ENCODE assay signal across 8 cellular contexts in genomic region chr15:93088200-93088980, GRCh38. TPM values are rescaled to one million over a fixed set of nuclear protein-coding genes. Genes with fewer than 3 reads are reported as not detected.
DNase-seq lines count a peak whose midpoint lies in the region; ATAC-seq, FAIRE-seq and TF ChIP-seq lines count a peak whose summit lies in the region.

No MANE protein-coding gene starts in this region.

- no peak overlapping the region for H2AFZ ChIP-seq in smooth muscle cell (ENCODE audit: low read depth)

- CTCF ChIA-PET in A549 (lab: Yijun Ruan, JAX): interaction anchor here (0.6 to 3.3 kb wide), 45 partner anchors 11 to 1777 kb away, joined by 3 to 51 read pairs (median 5); no protein-coding TSS in a partner anchor

- no peaks in the 10 kb centered on the region for H3F3A ChIP-seq in smooth muscle cell (ENCODE audit: low read depth)

- H3K27me3 ChIP-seq in iPS DF 6.9 (ENCODE audit: control insufficient read depth, insufficient read depth, low read length): peaks cover 27% of the 10 kb centered on the region
- peaks cover 96% of the 10 kb centered on the region for H3K27me3 ChIP-seq in smooth muscle cell (ENCODE audit: low read depth)

- no peak for TF ChIP-seq POLR2A in A549 (IDR thresholded peaks at IDR 0.05; ENCODE audit: low read length)

- H3K4me3 ChIP-seq in A549 (peak overlapping the region; percentile 45), LNCaP clone FGC (ENCODE audit: low read depth, low read length) (0 out of 2 replicates have a peak overlapping the region, but pooled peaks have one; percentile 12), iPS DF 6.9 (ENCODE audit: low read length) (peak overlapping the region; percentile 29; the same call in 1 of the 2 replicates), smooth muscle cell (peak overlapping the region; percentile 42)

- H3K27ac ChIP-seq in A549: peak overlapping the region; percentile 9 to 15; a peak in 3 of 6 replicates
- H3K27ac ChIP-seq in iPS DF 6.9 (ENCODE audit: low read length): no peak overlapping the region
- no peak overlapping the region for H3K27ac ChIP-seq in smooth muscle cell (ENCODE audit: low read depth)

- peak; percentile 52 to 79 for ATAC-seq in A549
- ATAC-seq in GM18907 (IDR thresholded peaks at IDR 0.05; ENCODE audit: unreplicated experiment): peak; percentile 30
- peak; percentile 64 to 76 for ATAC-seq in activated naive CD4-positive, alpha-beta T cell treated with anti-CD3 and anti-CD28 coated beads, Interleukin-2, amount 50 U/mL, for 72 hours
- no peak for ATAC-seq in HG03439 (IDR thresholded peaks at IDR 0.05; ENCODE audit: unreplicated experiment)

- DNase-seq in A549 (ENCODE audit: low read depth in 1 of 2, low spot score in 1 of 2) (peak; percentile 31 to 55), LNCaP clone FGC (ENCODE audit: low read depth) (no peak), iPS DF 6.9 (ENCODE audit: low read depth, low spot score) (no peak), smooth muscle cell (lab: John Stamatoyannopoulos, UW; ENCODE audit: unreplicated experiment) (no peak), NCI-H1048 (lab: John Stamatoyannopoulos, UW) (no peak)
- DNase-seq in activated naive CD4-positive, alpha-beta T cell treated with anti-CD3 and anti-CD28 coated beads, Interleukin-2, amount 50 U/mL, for 72 hours (ENCODE audit: low spot score in 2 of 2): peak in 1 of 2 donors; percentile 21

- H3K36me3 ChIP-seq in iPS DF 6.9 (ENCODE audit: control insufficient read depth, insufficient read depth, low read length): no peaks in the 10 kb centered on the region
- H3K36me3 ChIP-seq in smooth muscle cell (ENCODE audit: low read depth): no peaks in the 10 kb centered on the region

- H3K27ac Mint-ChIP-seq in activated naive CD4-positive, alpha-beta T cell treated with anti-CD3 and anti-CD28 coated beads, Interleukin-2, amount 50 U/mL, for 72 hours: no peak overlapping the region

- no peak for TF ChIP-seq EP300 in A549 (IDR thresholded peaks at IDR 0.05)

- no peaks in the 10 kb centered on the region for H3K79me2 ChIP-seq in smooth muscle cell (ENCODE audit: low read depth)

- H3K4me1 ChIP-seq in A549: peaks cover 16% of the 10 kb centered on the region
- peaks cover 4% of the 10 kb centered on the region for H3K4me1 ChIP-seq in iPS DF 6.9 (ENCODE audit: control insufficient read depth, insufficient read depth, low read length)
- H3K4me1 ChIP-seq in smooth muscle cell (ENCODE audit: low read depth): no peaks in the 10 kb centered on the region

- H4K20me1 ChIP-seq in smooth muscle cell (ENCODE audit: low read depth): no peaks in the 10 kb centered on the region

- H3K9me3 ChIP-seq in A549 (0 out of 3 replicates have a peak, but pooled peaks cover 2% of the 10 kb centered on the region), iPS DF 6.9 (ENCODE audit: control insufficient read depth, insufficient read depth, low read length) (no peaks in the 10 kb centered on the region), smooth muscle cell (replicated peaks; ENCODE audit: low read depth) (no peaks in the 10 kb centered on the region)

- no peak; the same call in 1 of the 3 replicates for TF ChIP-seq CTCF in A549 (IDR thresholded peaks at IDR 0.05)
- no peak for TF ChIP-seq CTCF in LNCaP clone FGC (IDR thresholded peaks at IDR 0.05; ENCODE audit: control insufficient read depth, extremely low read depth, insufficient read depth)
- TF ChIP-seq CTCF in smooth muscle cell (IDR thresholded peaks at IDR 0.05; ENCODE audit: borderline replicate concordance, insufficient read depth, poor library complexity, severe bottlenecking): no peak

- no peak for TF ChIP-seq RAD21 in A549 (conservative IDR thresholded peaks at IDR 0.05 in 1 of 2, IDR thresholded peaks at IDR 0.05 in 1 of 2)

- FAIRE-seq in A549 (lab: Jason Lieb, UNC): no peak

- H3K9me3 Mint-ChIP-seq in activated naive CD4-positive, alpha-beta T cell treated with anti-CD3 and anti-CD28 coated beads, Interleukin-2, amount 50 U/mL, for 72 hours: no peaks in the 10 kb centered on the region

- peak overlapping the region; percentile 93 for H3K4me2 ChIP-seq in A549
- peak overlapping the region; percentile 93 for H3K4me2 ChIP-seq in smooth muscle cell

- H3K36me3 Mint-ChIP-seq in activated naive CD4-positive, alpha-beta T cell treated with anti-CD3 and anti-CD28 coated beads, Interleukin-2, amount 50 U/mL, for 72 hours: peaks cover 0 to 5% of the 10 kb centered on the region in 2 donors

- H3K9ac ChIP-seq in smooth muscle cell (ENCODE audit: low read depth): no peak overlapping the region

- WGBS in A549 (ENCODE audit: missing lambda C conversion rate): 4% methylated on average over 59 of the region's 85 CpGs
- WGBS in iPS DF 6.9 (ENCODE audit: insufficient coverage, insufficient read length): no CpG with 5 or more reads among the region's 85 CpGs
- WGBS in smooth muscle cell (ENCODE audit: low lambda C conversion rate): 2% methylated on average over 64 of the region's 85 CpGs

- POLR2A ChIA-PET in A549 (lab: Yijun Ruan, JAX): no interaction called here

TF ChIP-seq in A549, 52 proteins besides CTCF, POLR2A, EP300 and RAD21 (continues in another document):
- TF ChIP-seq FOSB (CRISPR knock-in tag; IDR thresholded peaks at IDR 0.05) (no peak), KDM1A (IDR thresholded peaks at IDR 0.05; ENCODE audit: low read depth) (no peak), E2F6 (IDR thresholded peaks at IDR 0.05; ENCODE audit: borderline replicate concordance, low read depth) (no peak; the same call in 1 of the 2 replicates), CHD2 (IDR thresholded peaks at IDR 0.05; ENCODE audit: low read length, partially characterized antibody) (no peak), ZSCAN20 (CRISPR knock-in tag; IDR thresholded peaks at IDR 0.05) (no peak), REST (IDR thresholded peaks at IDR 0.05) (no peak), NPAS2 (CRISPR knock-in tag; IDR thresholded peaks at IDR 0.05; ENCODE audit: borderline replicate concordance) (no peak), SMC3 (IDR thresholded peaks at IDR 0.05) (no peak; the same call in 2 of the 3 replicates), HEYL (CRISPR knock-in tag; IDR thresholded peaks at IDR 0.05) (no peak), HMGXB4 (CRISPR knock-in tag; IDR thresholded peaks at IDR 0.05; ENCODE audit: borderline replicate concordance) (no peak), HOXA7 (CRISPR knock-in tag; IDR thresholded peaks at IDR 0.05) (no peak), SREBF2 (IDR thresholded peaks at IDR 0.05) (no peak)

RNA-seq across cellular contexts. Expression of gene RGMA, which starts 0.6 kb away (rescaled TPM):
- 0.07 TPM in 1 of 2 replicates, not detected in the other for polyA plus RNA-seq in A549 (2011; rRNA removed)
- 0.06 and 0.08 TPM in 2 replicates for polyA plus RNA-seq in A549 (2012; cell fraction: cytosol; rRNA removed)
- 0.14 and 0.20 TPM in 2 replicates for polyA plus RNA-seq in A549 (2012; cell fraction: nucleus; rRNA removed)
- polyA plus RNA-seq in A549 (2017; fragmentation: RNase III; extraction: RNeasy Plus Mini Kit Qiagen cat#74134 plus additional on column Dnase treatment): 0.08 to 0.22 TPM (median 0.08 TPM) in 3 replicates
- not detected in 2 replicates for polyA minus RNA-seq in A549 (2011; rRNA and poly(A)+ RNA removed)
- under 1 TPM; 0.18 to 0.32 TPM for total RNA-seq in activated naive CD4-positive, alpha-beta T cell treated with anti-CD3 and anti-CD28 coated beads, Interleukin-2, amount 50 U/mL, for 72 hours
- 0.04 TPM in 1 of 2 replicates, not detected in the other for total RNA-seq in smooth muscle cell
- 0.35 and 0.72 TPM in 2 replicates for polyA plus RNA-seq in smooth muscle cell

Comparison
In these comparisons a context has a peak if more than half of its experiments do, and no peak if none do; other contexts are left out.
1. DNase-seq: peak in A549 (2 of 2); none in LNCaP clone FGC (single experiment), iPS DF 6.9 (single experiment), smooth muscle cell (single experiment) and NCI-H1048 (single experiment).
2. H3K27ac ChIP-seq: peak in A549 (2 of 2); none in iPS DF 6.9 (single experiment) and smooth muscle cell (single experiment).
3. Peak in every context shown above with its lines, with median percentiles within 50 percentile points of each other: H3K4me3 ChIP-seq.